1 cellular context compared by ENCODE assay signal in genomic region chr16:85111184-85111583, GRCh38.
TF ChIP-seq lines count a peak whose summit lies in the region.

No MANE protein-coding gene starts in this region.

TF ChIP-seq in WTC11, 78 proteins besides CTCF, POLR2A, EP300 and RAD21 (continued from another document):
- TF ChIP-seq STAT6 (CRISPR knock-in tag; conservative IDR thresholded peaks at IDR 0.05; ENCODE audit: low read depth) (no peak), ELF4 (CRISPR knock-in tag; IDR thresholded peaks at IDR 0.05; ENCODE audit: low read depth) (no peak), GRHL2 (CRISPR knock-in tag; IDR thresholded peaks at IDR 0.05; ENCODE audit: insufficient replicate concordance, severe bottlenecking) (no peak), ZMAT4 (CRISPR knock-in tag; IDR thresholded peaks at IDR 0.05) (no peak), ZNF138 (CRISPR knock-in tag; conservative IDR thresholded peaks at IDR 0.05) (no peak), HMGXB4 (CRISPR knock-in tag; IDR thresholded peaks at IDR 0.05) (no peak), CBFB (CRISPR knock-in tag; IDR thresholded peaks at IDR 0.05; ENCODE audit: low read depth) (no peak), GABPB1 (CRISPR knock-in tag; IDR thresholded peaks at IDR 0.05) (no peak), FOXP1 (CRISPR knock-in tag; IDR thresholded peaks at IDR 0.05; ENCODE audit: borderline replicate concordance) (no peak), E2F4 (CRISPR knock-in tag; IDR thresholded peaks at IDR 0.05; ENCODE audit: borderline replicate concordance, low read depth) (no peak), ERG (CRISPR knock-in tag; IDR thresholded peaks at IDR 0.05) (no peak), NFYB (CRISPR knock-in tag; conservative IDR thresholded peaks at IDR 0.05; ENCODE audit: low read depth) (no peak), FOXJ3 (CRISPR knock-in tag; IDR thresholded peaks at IDR 0.05; ENCODE audit: borderline replicate concordance) (no peak), PRRX2 (CRISPR knock-in tag; IDR thresholded peaks at IDR 0.05) (no peak), PREB (CRISPR knock-in tag; IDR thresholded peaks at IDR 0.05; ENCODE audit: borderline replicate concordance) (no peak)
